ENCODE assay signal across 8 cellular contexts in the genomic region with DNA sequence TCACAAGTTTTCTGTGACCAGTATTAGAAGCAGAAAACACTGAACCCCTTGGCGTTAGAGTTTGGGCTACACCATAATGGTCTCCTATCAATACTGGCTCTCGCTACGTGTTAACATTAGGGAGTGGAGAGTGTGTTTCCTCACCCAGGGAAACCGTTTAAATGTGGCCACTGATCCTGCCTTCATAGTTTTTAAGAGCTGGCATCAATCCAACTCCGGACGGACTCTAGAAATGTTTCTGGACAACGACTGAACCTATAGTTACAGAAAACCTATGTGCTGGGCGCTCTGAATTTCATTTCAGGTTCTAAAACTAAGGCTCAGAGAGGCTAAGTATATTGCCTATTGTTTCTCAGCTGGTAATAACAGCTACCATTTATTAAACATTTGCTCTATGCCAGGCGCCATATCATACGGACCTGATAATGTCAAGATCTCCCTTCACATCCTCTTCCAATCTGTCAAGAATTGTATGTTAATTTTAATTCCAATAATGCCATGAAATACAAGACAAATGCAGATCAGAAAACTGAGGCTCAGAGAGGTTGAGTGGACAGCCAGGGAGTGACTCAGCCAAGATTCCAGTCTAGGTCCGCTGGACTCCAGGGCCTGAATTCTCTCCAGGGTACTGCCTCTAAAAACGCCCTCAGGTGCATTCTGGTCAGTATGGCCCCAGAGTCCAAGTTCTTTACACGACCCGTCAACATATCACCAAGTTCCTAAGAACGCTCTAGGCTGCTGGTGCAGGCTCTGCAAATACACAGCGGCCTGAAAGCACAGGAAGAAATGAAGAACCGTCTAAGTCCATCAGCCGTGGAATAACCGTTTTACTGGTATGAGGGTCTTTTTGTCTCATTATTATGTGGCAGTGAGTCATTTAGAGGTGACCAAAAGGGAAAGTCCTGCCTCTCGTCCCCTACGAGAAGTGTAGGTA. TPM values are rescaled to one million over a fixed set of nuclear protein-coding genes. Genes with fewer than 3 reads are reported as not detected.
A peak's percentile ranks its signal among the peaks of the same experiment; 100 is the strongest.
DNase-seq lines count a peak whose midpoint lies in the region; ATAC-seq and TF ChIP-seq lines count a peak whose summit lies in the region.

No MANE protein-coding gene starts in this region.

- CTCF ChIA-PET in A673 (lab: Charles Lee) = no interaction called here
- CTCF ChIA-PET in naive thymus-derived CD4-positive, alpha-beta T cell (lab: Charles Lee) = interaction anchor here (0.6 to 1.0 kb wide), 2 partner anchors 9 to 15 kb away, joined by 3 read pairs; no protein-coding TSS in a partner anchor

- TSS peak; percentile 93 for BruUV-seq in A673 (replicated peaks; lab: Mats Ljungman, UMichigan)

- peaks cover 30 to 58% (median 37%) of the 10 kb centered on the region in 7 donors for H3K4me1 Mint-ChIP-seq in naive thymus-derived CD4-positive, alpha-beta T cell

- no peaks in the 10 kb centered on the region for H3K9me3 Mint-ChIP-seq in naive thymus-derived CD4-positive, alpha-beta T cell

- intact Hi-C loops in A673 (cut with micrococcal nuclease; ENCODE audit: unreplicated experiment) = no loop called here
- intact Hi-C loops in naive thymus-derived CD4-positive, alpha-beta T cell (cut with micrococcal nuclease) = loop anchor here (5.0 kb wide), 7 partner anchors 80 to 1945 kb away; partner anchors contain the start of genes AHCY (in 1 of the 2), BCL2L1 (in 1 of the 2), CHMP4B (in 1 of the 2) and EIF2S2 (in 1 of the 2)

- peaks cover 0 to 11% (median 0%) of the 10 kb centered on the region in 5 donors for H3K36me3 Mint-ChIP-seq in naive thymus-derived CD4-positive, alpha-beta T cell

- peak overlapping the region; percentile 92 for H3K4me3 ChIP-seq in A673 (ENCODE audit: low read depth, low read length, poor library complexity, severe bottlenecking)
- peak overlapping the region; percentile 76 for H3K4me3 ChIP-seq in epithelial cell of proximal tubule (ENCODE audit: low read depth, low read length)
- H3K4me3 ChIP-seq in naive thymus-derived CD4-positive, alpha-beta T cell (ENCODE audit: low read length) = peak overlapping the region; percentile 80

- POLR2A ChIA-PET in A673 (lab: Charles Lee; ENCODE audit: low non-redundant PET) = interaction anchor here (0.7 kb wide), 3 partner anchors 28 to 1196 kb away, joined by 4 to 8 read pairs (median 6); no protein-coding TSS in a partner anchor
- POLR2A ChIA-PET in naive thymus-derived CD4-positive, alpha-beta T cell (lab: Charles Lee) = interaction anchor here (0.7 to 2.9 kb wide), 10 partner anchors 9 to 183 kb away, joined by 3 to 17 read pairs (median 5); no protein-coding TSS in a partner anchor

- peak overlapping the region; percentile 97 to 100 (median 99) for H3K27ac Mint-ChIP-seq in naive thymus-derived CD4-positive, alpha-beta T cell

- H3K4me3 Mint-ChIP-seq in naive thymus-derived CD4-positive, alpha-beta T cell = peak overlapping the region; percentile 87 to 99 (median 96)

- ATAC-seq in GM19324 (IDR thresholded peaks at IDR 0.05; ENCODE audit: low FRiP score, unreplicated experiment) (peak; percentile 1), SK-N-SH treated with all-trans-retinoic acid at 6 μM for 48 hours (peak; percentile 28), HG02642 (IDR thresholded peaks at IDR 0.05; ENCODE audit: poor library complexity, unreplicated experiment) (no peak)
- ATAC-seq in naive thymus-derived CD4-positive, alpha-beta T cell = no peak

- H3K9me3 ChIP-seq in A673 (ENCODE audit: low read depth, low read length, poor library complexity, severe bottlenecking) = no peaks in the 10 kb centered on the region
- no peaks in the 10 kb centered on the region for H3K9me3 ChIP-seq in naive thymus-derived CD4-positive, alpha-beta T cell (ENCODE audit: control insufficient read depth in 2 of 3, low read length in 3 of 3)

- H3K27ac ChIP-seq in A673 (ENCODE audit: low read depth, low read length, poor library complexity, severe bottlenecking) = peak overlapping the region; percentile 97
- peak overlapping the region; percentile 98 for H3K27ac ChIP-seq in naive thymus-derived CD4-positive, alpha-beta T cell (ENCODE audit: low read depth, low read length)

- TF ChIP-seq CTCF in A673 (conservative IDR thresholded peaks at IDR 0.05; ENCODE audit: low read depth, low read length) (no peak), epithelial cell of proximal tubule (conservative IDR thresholded peaks at IDR 0.05; ENCODE audit: low read depth, low read length) (no peak)

- no peaks in the 10 kb centered on the region for H3K36me3 ChIP-seq in A673 (ENCODE audit: insufficient read depth, low read length, poor library complexity, severe bottlenecking)
- H3K36me3 ChIP-seq in naive thymus-derived CD4-positive, alpha-beta T cell (ENCODE audit: control insufficient read depth in 2 of 3, insufficient read depth in 3 of 3, low read length in 3 of 3) = no peaks in the 10 kb centered on the region

- H3K27me3 Mint-ChIP-seq in naive thymus-derived CD4-positive, alpha-beta T cell = no peaks in the 10 kb centered on the region

- DNase-seq in A673 (ENCODE audit: low spot score) (no peak), epithelial cell of proximal tubule (ENCODE audit: low read depth) (no peak), NCI-H1048 (lab: John Stamatoyannopoulos, UW) (no peak)
- DNase-seq in naive thymus-derived CD4-positive, alpha-beta T cell = no peak
- no peak for DNase-seq in activated CD4-positive, CD25-positive, alpha-beta regulatory T cell (lab: John Stamatoyannopoulos, UW)

- peaks cover 31% of the 10 kb centered on the region for H3K4me1 ChIP-seq in A673 (ENCODE audit: insufficient read depth, low read length, poor library complexity, severe bottlenecking)
- H3K4me1 ChIP-seq in naive thymus-derived CD4-positive, alpha-beta T cell (ENCODE audit: control insufficient read depth in 2 of 2, insufficient read depth in 2 of 2, low read length in 2 of 2) = peaks cover 6 to 22% of the 10 kb centered on the region in 2 donors

- no peaks in the 10 kb centered on the region for H3K27me3 ChIP-seq in A673 (replicated peaks; ENCODE audit: insufficient read depth, low read depth, low read length, poor library complexity)
- H3K27me3 ChIP-seq in naive thymus-derived CD4-positive, alpha-beta T cell (ENCODE audit: control insufficient read depth in 2 of 2, insufficient read depth in 2 of 2, low read length in 2 of 2) = no peaks in the 10 kb centered on the region

TF ChIP-seq in SK-N-SH treated with all-trans-retinoic acid at 6 μM for 48 hours, 23 proteins besides CTCF, POLR2A, EP300 and RAD21:
- TF ChIP-seq ZNF565 (CRISPR knock-in tag; conservative IDR thresholded peaks at IDR 0.05; ENCODE audit: low read depth) (no peak), BACH2 (CRISPR knock-in tag; IDR thresholded peaks at IDR 0.05; ENCODE audit: borderline replicate concordance) (no peak), ZFP30 (CRISPR knock-in tag; IDR thresholded peaks at IDR 0.05) (no peak), ZNF8 (CRISPR knock-in tag; IDR thresholded peaks at IDR 0.05) (no peak), TCF4 (CRISPR knock-in tag; IDR thresholded peaks at IDR 0.05; ENCODE audit: borderline replicate concordance) (no peak), ZNF70 (CRISPR knock-in tag; IDR thresholded peaks at IDR 0.05) (no peak), ZFP3 (CRISPR knock-in tag; IDR thresholded peaks at IDR 0.05) (no peak), CSDC2 (CRISPR knock-in tag; IDR thresholded peaks at IDR 0.05) (no peak), CSRNP3 (CRISPR knock-in tag; IDR thresholded peaks at IDR 0.05) (no peak)
- TF ChIP-seq, protein P1, sequence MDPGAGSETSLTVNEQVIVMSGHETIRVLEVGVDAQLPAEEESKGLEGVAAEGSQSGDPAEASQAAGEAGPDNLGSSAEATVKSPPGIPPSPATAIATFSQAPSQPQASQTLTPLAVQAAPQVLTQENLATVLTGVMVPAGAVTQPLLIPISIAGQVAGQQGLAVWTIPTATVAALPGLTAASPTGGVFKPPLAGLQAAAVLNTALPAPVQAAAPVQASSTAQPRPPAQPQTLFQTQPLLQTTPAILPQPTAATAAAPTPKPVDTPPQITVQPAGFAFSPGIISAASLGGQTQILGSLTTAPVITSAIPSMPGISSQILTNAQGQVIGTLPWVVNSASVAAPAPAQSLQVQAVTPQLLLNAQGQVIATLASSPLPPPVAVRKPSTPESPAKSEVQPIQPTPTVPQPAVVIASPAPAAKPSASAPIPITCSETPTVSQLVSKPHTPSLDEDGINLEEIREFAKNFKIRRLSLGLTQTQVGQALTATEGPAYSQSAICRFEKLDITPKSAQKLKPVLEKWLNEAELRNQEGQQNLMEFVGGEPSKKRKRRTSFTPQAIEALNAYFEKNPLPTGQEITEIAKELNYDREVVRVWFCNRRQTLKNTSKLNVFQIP (CRISPR knock-in tag; IDR thresholded peaks at IDR 0.05; ENCODE audit: borderline replicate concordance, low read depth) = no peak
- TF ChIP-seq, protein P2, sequence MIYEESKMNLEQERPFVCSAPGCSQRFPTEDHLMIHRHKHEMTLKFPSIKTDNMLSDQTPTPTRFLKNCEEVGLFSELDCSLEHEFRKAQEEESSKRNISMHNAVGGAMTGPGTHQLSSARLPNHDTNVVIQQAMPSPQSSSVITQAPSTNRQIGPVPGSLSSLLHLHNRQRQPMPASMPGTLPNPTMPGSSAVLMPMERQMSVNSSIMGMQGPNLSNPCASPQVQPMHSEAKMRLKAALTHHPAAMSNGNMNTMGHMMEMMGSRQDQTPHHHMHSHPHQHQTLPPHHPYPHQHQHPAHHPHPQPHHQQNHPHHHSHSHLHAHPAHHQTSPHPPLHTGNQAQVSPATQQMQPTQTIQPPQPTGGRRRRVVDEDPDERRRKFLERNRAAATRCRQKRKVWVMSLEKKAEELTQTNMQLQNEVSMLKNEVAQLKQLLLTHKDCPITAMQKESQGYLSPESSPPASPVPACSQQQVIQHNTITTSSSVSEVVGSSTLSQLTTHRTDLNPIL (CRISPR knock-in tag; IDR thresholded peaks at IDR 0.05; ENCODE audit: low read depth) = no peak
TF ChIP-seq in SK-N-SH treated with all-trans-retinoic acid at 6 μM for 48 hours: peak in this region for 0.

RNA-seq across cellular contexts. Expression of gene ASXL1, which starts 0.9 kb away (rescaled TPM):
- total RNA-seq in A673 (2021) (96.9 and 101 TPM in 2 replicates), epithelial cell of proximal tubule (20.7 and 34.2 TPM in 2 replicates)
- total RNA-seq in naive thymus-derived CD4-positive, alpha-beta T cell = 100 to 1,000 TPM; 106 to 200 (median 158) TPM
- 10 to 100 TPM; 14.7 to 18.8 TPM for polyA plus RNA-seq in naive thymus-derived CD4-positive, alpha-beta T cell

Comparison
In these comparisons a context has a peak if more than half of its experiments do, and no peak if none do; other contexts are left out.
1. ATAC-seq: peak in GM19324 (single experiment) and SK-N-SH treated with all-trans-retinoic acid at 6 μM for 48 hours (single experiment); none in naive thymus-derived CD4-positive, alpha-beta T cell (single experiment) and HG02642 (single experiment).
2. Peak in every context shown above with its lines, with median percentiles within 50 percentile points of each other: H3K4me3 ChIP-seq.